ENCODE assay signal across 10 cellular contexts in genomic region chr9:136204838-136205706, GRCh38. TPM values are rescaled to one million over a fixed set of nuclear protein-coding genes. Genes with fewer than 3 reads are reported as not detected.
DNase-seq lines count a peak whose midpoint lies in the region; ATAC-seq and TF ChIP-seq lines count a peak whose summit lies in the region.
"Had no signal": no experiment of that assay in that cellular context is flagged by ENCODE, and none has a peak within 500 bp of the region (broad histone marks: within the 10 kb centered on the region; RNA-seq: fewer than 3 reads in every experiment).

Gene LHX3 (minus strand): TSS chr9:136205128. CDS start chr9:136205012, 116 bp downstream.

- TF ChIP-seq RAD21 in neural cell (conservative IDR thresholded peaks at IDR 0.05): no peak

- TF ChIP-seq CTCF in KMS-11 (conservative IDR thresholded peaks at IDR 0.05; ENCODE audit: low read depth, low read length) (no peak), neural cell (IDR thresholded peaks at IDR 0.05; ENCODE audit: poor library complexity, severe bottlenecking) (no peak), foreskin keratinocyte (conservative IDR thresholded peaks at IDR 0.05) (no peak)

- H3K36me3 ChIP-seq in KMS-11 (ENCODE audit: insufficient read depth) (no peaks in the 10 kb centered on the region), neural cell (ENCODE audit: insufficient read depth, low read length) (no peaks in the 10 kb centered on the region)

- no peak for TF ChIP-seq EP300 in neural cell (conservative IDR thresholded peaks at IDR 0.05; ENCODE audit: poor library complexity, severe bottlenecking)

- no peaks in the 10 kb centered on the region for H3K9me2 ChIP-seq in neural cell (ENCODE audit: insufficient read depth, low read length)

- H2AFZ ChIP-seq in KMS-11 (ENCODE audit: low read depth): no peak within 1 kb of the TSS
- H2AFZ ChIP-seq in neural cell (ENCODE audit: low read depth, low read length): no peak within 1 kb of the TSS

- ATAC-seq in HG02642 (IDR thresholded peaks at IDR 0.05; ENCODE audit: poor library complexity, unreplicated experiment) (no peak), foreskin keratinocyte (no peak)

- no peak within 1 kb of the TSS for H3K9ac ChIP-seq in KMS-11
- H3K9ac ChIP-seq in neural cell (ENCODE audit: low read length): no peak within 1 kb of the TSS

- H3K27ac ChIP-seq in KMS-11 (peak within 1 kb of the TSS; percentile 75; the same call in 1 of the 2 replicates), neural cell (ENCODE audit: low read length) (no peak within 1 kb of the TSS), foreskin keratinocyte (no peak within 1 kb of the TSS)

- H3K27me3 ChIP-seq in KMS-11 (ENCODE audit: insufficient read depth, low read depth) (peaks cover 18% of the 10 kb centered on the region; the same call in 1 of the 2 replicates), neural cell (ENCODE audit: insufficient read depth, low read depth, low read length) (peaks cover 62% of the 10 kb centered on the region), foreskin keratinocyte (peaks cover 54% of the 10 kb centered on the region)

- peak; percentile 44 for DNase-seq in DMS53 (lab: John Stamatoyannopoulos, UW)
- no peak for DNase-seq in DMS53 treated with DMSO at 0.1 percent for 48 hours (lab: John Stamatoyannopoulos, UW; ENCODE audit: unreplicated experiment)
- DNase-seq in epidermal melanocyte (ENCODE audit: insufficient read length, low spot score): peak; percentile 79
- DNase-seq in foreskin keratinocyte: no peak
- DNase-seq in NCI-H446 (lab: John Stamatoyannopoulos, UW): no peak
- DNase-seq: NCI-H1048, SHP77 treated with DMSO at 0.1 percent for 48 hours had no signal

- H3K79me2 ChIP-seq in KMS-11 (ENCODE audit: insufficient read depth, low read depth): no peaks in the 10 kb centered on the region
- H3K79me2 ChIP-seq in neural cell (replicated peaks; ENCODE audit: insufficient read depth, low read length): no peaks in the 10 kb centered on the region

- H3K4me2 ChIP-seq in KMS-11: peak within 1 kb of the TSS; percentile 72
- no peak within 1 kb of the TSS for H3K4me2 ChIP-seq in neural cell (ENCODE audit: low read length)

- H3K4me1 ChIP-seq in KMS-11 (ENCODE audit: low read depth, poor library complexity, severe bottlenecking) (peaks cover 48% of the 10 kb centered on the region), foreskin keratinocyte (no peaks in the 10 kb centered on the region)

- H3F3A ChIP-seq in neural cell (ENCODE audit: insufficient read depth, low read length, poor library complexity, severe bottlenecking): no peaks in the 10 kb centered on the region

- no peak within 1 kb of the TSS for H3K4me3 ChIP-seq in KMS-11 (IDR thresholded peaks at IDR 0.05; ENCODE audit: insufficient read depth, low read depth, low read length)
- H3K4me3 ChIP-seq in neural cell (ENCODE audit: low read length): no peak within 1 kb of the TSS

- no peaks in the 10 kb centered on the region for H3K9me3 ChIP-seq in neural cell (ENCODE audit: low read length)

- H4K20me1 ChIP-seq in KMS-11 (ENCODE audit: insufficient read depth): no peaks in the 10 kb centered on the region
- H4K20me1 ChIP-seq in neural cell (ENCODE audit: insufficient read depth): no peaks in the 10 kb centered on the region

TF ChIP-seq in neural cell, 6 proteins besides CTCF, POLR2A, EP300 and RAD21:
- TF ChIP-seq REST (IDR thresholded peaks at IDR 0.05; ENCODE audit: borderline replicate concordance) (no peak), POLR2AphosphoS5 (IDR thresholded peaks at IDR 0.05) (no peak), SMC3 (conservative IDR thresholded peaks at IDR 0.05; ENCODE audit: poor library complexity) (no peak), EZH2 (IDR thresholded peaks at IDR 0.05; ENCODE audit: borderline replicate concordance, insufficient read depth, low read length, poor library complexity, severe bottlenecking) (peak; percentile 79), TAF1 (IDR thresholded peaks at IDR 0.05; ENCODE audit: low read depth) (no peak)

RNA-seq across cellular contexts. Expression of gene LHX3, which starts in this region (rescaled TPM):
- polyA plus RNA-seq in neural cell (not detected in 2 replicates), foreskin keratinocyte (not detected in 2 replicates)
- polyA minus RNA-seq in neural cell: 0.23 TPM in 1 of 2 replicates, not detected in the other
- total RNA-seq in foreskin keratinocyte: not detected in 2 replicates

Comparison
In these comparisons a context has a peak if more than half of its experiments do, and no peak if none do; other contexts are left out.
1. DNase-seq: peak in DMS53 (single experiment) and epidermal melanocyte (single experiment); none in DMS53 treated with DMSO at 0.1 percent for 48 hours (single experiment), foreskin keratinocyte (0 of 2) and NCI-H446 (0 of 2).